In genomic region chr7:76286842-76287403, GRCh38 we compare ENCODE assay signal across 17 cellular contexts. TPM values are rescaled to one million over a fixed set of nuclear protein-coding genes. Genes with fewer than 3 reads are reported as not detected.
DNase-seq lines count a peak whose midpoint lies in the region; ATAC-seq and TF ChIP-seq lines count a peak whose summit lies in the region.
"Had no signal": no experiment of that assay in that cellular context is flagged by ENCODE, and none has a peak within 500 bp of the region (broad histone marks: within the 10 kb centered on the region; RNA-seq: fewer than 3 reads in every experiment).

No MANE protein-coding gene starts in this region.

- H3K18ac ChIP-seq in mesenchymal stem cell (ENCODE audit: low read depth in 1 of 2, low read length in 2 of 2), result no peak overlapping the region

- H3K27ac ChIP-seq in BLaER1 (no peak overlapping the region), Panc1 (ENCODE audit: low read length) (peak overlapping the region; percentile 57), mesenchymal stem cell (ENCODE audit: low read length, poor library complexity, severe bottlenecking) (no peak overlapping the region), PC-9 (no peak overlapping the region)

- TF ChIP-seq CTCF in Panc1 (IDR thresholded peaks at IDR 0.05) (no peak), PC-9 (conservative IDR thresholded peaks at IDR 0.05) (no peak), nephron progenitor cell (IDR thresholded peaks at IDR 0.05) (no peak)

- no peak overlapping the region for H4K8ac ChIP-seq in mesenchymal stem cell (ENCODE audit: low read length)

- H3K4me1 Mint-ChIP-seq in stimulated activated memory B cell treated with anti-CD40 and anti-IgM and Interleukin-4, amounts not matched to agents 10 μg/mL and 1 μg/mL and 100 μg/mL, for 72 hours, result peaks cover 13% of the 10 kb centered on the region
- H3K4me1 Mint-ChIP-seq in nephron progenitor cell, result peaks cover 29% of the 10 kb centered on the region

- no peak overlapping the region for H2AFZ ChIP-seq in mesenchymal stem cell (ENCODE audit: low read depth, low read length)
- H2AFZ ChIP-seq in PC-9, result no peak overlapping the region
- H2AFZ ChIP-seq: GM23338 had no signal

- BruUV-seq in Panc1 (replicated peaks; lab: Mats Ljungman, UMichigan), result no TSS peak
- no TSS peak for BruUV-seq in PC-9 (replicated peaks; lab: Mats Ljungman, UMichigan)

- no peak overlapping the region for H3K4me3 Mint-ChIP-seq in stimulated activated memory B cell treated with anti-CD40 and anti-IgM and Interleukin-4, amounts not matched to agents 10 μg/mL and 1 μg/mL and 100 μg/mL, for 72 hours
- H3K4me3 Mint-ChIP-seq in nephron progenitor cell, result no peak overlapping the region
- H3K4me3 Mint-ChIP-seq: CD4-positive, CD25-positive, alpha-beta regulatory T cell; GM23338 had no signal

- no peak for DNase-seq in Panc1 (ENCODE audit: low read depth, low spot score)
- DNase-seq in mesenchymal stem cell, result no peak
- DNase-seq in PC-9, result no peak
- no peak for DNase-seq in NCI-H128 (lab: John Stamatoyannopoulos, UW; ENCODE audit: unreplicated experiment)
- DNase-seq in nephron progenitor cell, result no peak
- DNase-seq: 8988T; C1 segment of cervical spinal cord; Caco-2; CD4-positive, CD25-positive, alpha-beta regulatory T cell; DMS153; DMS79; GDM1; H7 had no signal

- H3K79me1 ChIP-seq in mesenchymal stem cell (replicated peaks; ENCODE audit: low read length, poor library complexity, severe bottlenecking), result no peaks in the 10 kb centered on the region

- no peaks in the 10 kb centered on the region for H3K9me3 ChIP-seq in BLaER1
- H3K9me3 ChIP-seq in Panc1 (ENCODE audit: control insufficient read depth, insufficient read depth, low read depth, low read length), result no peaks in the 10 kb centered on the region
- no peaks in the 10 kb centered on the region for H3K9me3 ChIP-seq in mesenchymal stem cell (ENCODE audit: control insufficient read depth, low read length)
- H3K9me3 ChIP-seq in PC-9 (ENCODE audit: insufficient read depth, low read depth), result no peaks in the 10 kb centered on the region
- H3K9me3 ChIP-seq: Caco-2 had no signal

- H3K9me2 ChIP-seq in PC-9 (ENCODE audit: insufficient read depth), result no peaks in the 10 kb centered on the region

- no peak overlapping the region for H4K91ac ChIP-seq in mesenchymal stem cell (ENCODE audit: low read length)

- no peaks in the 10 kb centered on the region for H3K36me3 Mint-ChIP-seq in stimulated activated memory B cell treated with anti-CD40 and anti-IgM and Interleukin-4, amounts not matched to agents 10 μg/mL and 1 μg/mL and 100 μg/mL, for 72 hours
- H3K36me3 Mint-ChIP-seq in nephron progenitor cell (ENCODE audit: low read depth), result no peaks in the 10 kb centered on the region
- H3K36me3 Mint-ChIP-seq: CD4-positive, CD25-positive, alpha-beta regulatory T cell had no signal

- H3K4me1 ChIP-seq in BLaER1, result peaks cover 58% of the 10 kb centered on the region
- peaks cover 36% of the 10 kb centered on the region for H3K4me1 ChIP-seq in Panc1 (ENCODE audit: control insufficient read depth, insufficient read depth, low read length)
- peaks cover 23% of the 10 kb centered on the region for H3K4me1 ChIP-seq in mesenchymal stem cell (ENCODE audit: control insufficient read depth, insufficient read depth, low read depth, low read length)
- H3K4me1 ChIP-seq in PC-9 (replicated peaks; ENCODE audit: insufficient read depth), result peaks cover 17% of the 10 kb centered on the region

- no peak overlapping the region for H2BK120ac ChIP-seq in mesenchymal stem cell (ENCODE audit: low read depth, low read length)

- ATAC-seq in Panc1, result no peak
- peak; percentile 2 for ATAC-seq in stimulated activated memory B cell treated with anti-CD40 and anti-IgM and Interleukin-4, amounts not matched to agents 10 μg/mL and 1 μg/mL and 100 μg/mL, for 72 hours
- ATAC-seq: GM23338, HCT116 had no signal

- H2BK15ac ChIP-seq in mesenchymal stem cell (ENCODE audit: low read depth, poor library complexity, severe bottlenecking), result peak overlapping the region; percentile 49

- H3K4ac ChIP-seq in mesenchymal stem cell (ENCODE audit: low read depth in 1 of 2, low read length in 2 of 2), result no peak overlapping the region

- H3K27me3 ChIP-seq in BLaER1 (peaks cover 37% of the 10 kb centered on the region), Panc1 (ENCODE audit: control insufficient read depth, insufficient read depth, low read length) (no peaks in the 10 kb centered on the region), mesenchymal stem cell (ENCODE audit: control insufficient read depth in 1 of 2, insufficient read depth in 1 of 2, low read length in 2 of 2) (peaks cover 20 to 34% of the 10 kb centered on the region in 2 experiments), PC-9 (ENCODE audit: insufficient read depth, low read depth) (peaks cover 14% of the 10 kb centered on the region)

- H3K14ac ChIP-seq in mesenchymal stem cell (ENCODE audit: low read length in 2 of 2), result no peak overlapping the region

- WGBS in mesenchymal stem cell, result 86% methylated on average over 16 of the region's 16 CpGs

- H3K4me3 ChIP-seq in BLaER1 (no peak overlapping the region), Panc1 (ENCODE audit: low read depth in 2 of 2, low read length in 2 of 2) (no peak overlapping the region), mesenchymal stem cell (ENCODE audit: insufficient read depth in 1 of 2, low read depth in 1 of 2, low read length in 2 of 2) (no peak overlapping the region), PC-9 (no peak overlapping the region)
- H3K4me3 ChIP-seq: GM23338 had no signal

- intact Hi-C loops in Panc1 (cut with micrococcal nuclease; ENCODE audit: unreplicated experiment) (no loop called here), PC-9 (cut with micrococcal nuclease; ENCODE audit: unreplicated experiment) (no loop called here)

- no peaks in the 10 kb centered on the region for H3K36me3 ChIP-seq in BLaER1
- no peaks in the 10 kb centered on the region for H3K36me3 ChIP-seq in Panc1 (ENCODE audit: control insufficient read depth, insufficient read depth, low read length)
- H3K36me3 ChIP-seq in mesenchymal stem cell (ENCODE audit: control insufficient read depth in 1 of 2, insufficient read depth in 2 of 2, low read depth in 1 of 2, low read length in 2 of 2), result no peaks in the 10 kb centered on the region
- H3K36me3 ChIP-seq in PC-9 (ENCODE audit: low read depth), result no peaks in the 10 kb centered on the region

- peaks cover 42% of the 10 kb centered on the region for H3K27me3 Mint-ChIP-seq in stimulated activated memory B cell treated with anti-CD40 and anti-IgM and Interleukin-4, amounts not matched to agents 10 μg/mL and 1 μg/mL and 100 μg/mL, for 72 hours
- H3K27me3 Mint-ChIP-seq in nephron progenitor cell (ENCODE audit: low read depth, poor library complexity), result peaks cover 57% of the 10 kb centered on the region

- H4K20me1 ChIP-seq in BLaER1 (no peaks in the 10 kb centered on the region), PC-9 (ENCODE audit: insufficient read depth) (no peaks in the 10 kb centered on the region)

- CTCF ChIA-PET in Panc1 (lab: Charles Lee) (interaction anchor here (0.6 kb wide), 1 partner anchor 167 kb away, joined by 10 read pairs; no protein-coding TSS in a partner anchor), PC-9 (lab: Charles Lee) (no interaction called here)

- in situ Hi-C loops in Panc1 (cut with HindIII; ENCODE audit: low pct_unique_long_range_greater_than_20kb, low sequenced_read_pairs), result no loop called here

- no peaks in the 10 kb centered on the region for H3K9me3 Mint-ChIP-seq in stimulated activated memory B cell treated with anti-CD40 and anti-IgM and Interleukin-4, amounts not matched to agents 10 μg/mL and 1 μg/mL and 100 μg/mL, for 72 hours
- H3K9me3 Mint-ChIP-seq in nephron progenitor cell, result no peaks in the 10 kb centered on the region
- H3K9me3 Mint-ChIP-seq: GM23338 had no signal

- no peak overlapping the region for H2BK5ac ChIP-seq in mesenchymal stem cell (ENCODE audit: low read depth, low read length, poor library complexity, severe bottlenecking)

- peak overlapping the region; percentile 31 for H3K4me2 ChIP-seq in BLaER1
- no peak overlapping the region for H3K4me2 ChIP-seq in mesenchymal stem cell (ENCODE audit: low read length, poor library complexity, severe bottlenecking)
- no peak overlapping the region for H3K4me2 ChIP-seq in PC-9
- H3K4me2 ChIP-seq: GM23338 had no signal

- H3K27ac Mint-ChIP-seq in stimulated activated memory B cell treated with anti-CD40 and anti-IgM and Interleukin-4, amounts not matched to agents 10 μg/mL and 1 μg/mL and 100 μg/mL, for 72 hours, result no peak overlapping the region
- H3K27ac Mint-ChIP-seq in nephron progenitor cell, result no peak overlapping the region
- H3K27ac Mint-ChIP-seq: CD4-positive, CD25-positive, alpha-beta regulatory T cell; GM23338 had no signal

- H3F3A ChIP-seq in PC-9 (ENCODE audit: insufficient read depth, low read depth), result peaks cover 20% of the 10 kb centered on the region

- H3K9ac ChIP-seq in BLaER1, result no peak overlapping the region
- no peak overlapping the region for H3K9ac ChIP-seq in mesenchymal stem cell (ENCODE audit: low read length)

- H2BK12ac ChIP-seq in mesenchymal stem cell (ENCODE audit: low read length in 2 of 2), result peak overlapping the region; percentile 9 to 65

- no peak overlapping the region for H3K23ac ChIP-seq in mesenchymal stem cell (ENCODE audit: low read length in 2 of 2)

- no peaks in the 10 kb centered on the region for H3K79me2 ChIP-seq in PC-9 (ENCODE audit: low read depth)

- H2AK5ac ChIP-seq in mesenchymal stem cell (ENCODE audit: low read length, severe bottlenecking), result no peak overlapping the region

- POLR2A ChIA-PET in Panc1 (lab: Charles Lee), result no interaction called here
- POLR2A ChIA-PET in PC-9 (lab: Charles Lee; ENCODE audit: unreplicated experiment), result no interaction called here

RNA-seq across cellular contexts. Expression of gene HSPB1, which starts 15.6 kb away (rescaled TPM):
- 422 TPM for total RNA-seq in Panc1 (2021; ENCODE audit: unreplicated experiment)
- polyA plus RNA-seq in Panc1 (2012; ENCODE audit: insufficient read length), result 1,072 TPM
- polyA plus RNA-seq in mesenchymal stem cell (2013, experiment 1 of 2), result 794 TPM
- 815 TPM for polyA plus RNA-seq in mesenchymal stem cell (2013, experiment 2 of 2)
- total RNA-seq in PC-9 (2021), result 376 and 414 TPM in 2 replicates
